9 cellular contexts compared by ENCODE assay signal in genomic region chr20:62219992-62220665, GRCh38. TPM values are rescaled to one million over a fixed set of nuclear protein-coding genes. Genes with fewer than 3 reads are reported as not detected.
DNase-seq lines count a peak whose midpoint lies in the region; ATAC-seq lines count a peak whose summit lies in the region.
"Had no signal": no experiment of that assay in that cellular context is flagged by ENCODE, and none has a peak within 500 bp of the region (broad histone marks: within the 10 kb centered on the region; RNA-seq: fewer than 3 reads in every experiment).

TSS of gene HRH3 (minus strand) at chr20:62220278. CDS start at chr20:62219970, 308 bp downstream.

- peaks cover 34% of the 10 kb centered on the region for H4K20me1 ChIP-seq in Karpas-422 (ENCODE audit: insufficient read depth, low read depth, low read length)

- H3K4me1 ChIP-seq in Karpas-422 (ENCODE audit: low read length), result peaks cover 24% of the 10 kb centered on the region
- no peaks in the 10 kb centered on the region for H3K4me1 ChIP-seq in naive thymus-derived CD4-positive, alpha-beta T cell (ENCODE audit: control insufficient read depth in 2 of 2, insufficient read depth in 2 of 2, low read length in 2 of 2)

- H3K4me2 ChIP-seq in Karpas-422 (ENCODE audit: low read depth, low read length, poor library complexity, severe bottlenecking), result no peak within 1 kb of the TSS

- no peak within 1 kb of the TSS for H3K27ac Mint-ChIP-seq in naive thymus-derived CD4-positive, alpha-beta T cell

- CTCF ChIA-PET in naive thymus-derived CD4-positive, alpha-beta T cell (lab: Charles Lee), result no interaction called here

- no peaks in the 10 kb centered on the region for H3K9me3 ChIP-seq in Karpas-422 (ENCODE audit: low read length)
- H3K9me3 ChIP-seq in naive thymus-derived CD4-positive, alpha-beta T cell (ENCODE audit: control insufficient read depth in 2 of 3, low read length in 3 of 3), result no peaks in the 10 kb centered on the region

- no peaks in the 10 kb centered on the region for H3K9me3 Mint-ChIP-seq in naive thymus-derived CD4-positive, alpha-beta T cell

- POLR2A ChIA-PET in naive thymus-derived CD4-positive, alpha-beta T cell (lab: Charles Lee), result no interaction called here

- no peaks in the 10 kb centered on the region for H3K9me2 ChIP-seq in Karpas-422 (replicated peaks; ENCODE audit: insufficient read depth, low read length)

- H3K4me3 Mint-ChIP-seq in naive thymus-derived CD4-positive, alpha-beta T cell, result peak within 1 kb of the TSS in 9 of 10 donors; percentile 20 to 83 (median 47)

- H3K27me3 Mint-ChIP-seq in naive thymus-derived CD4-positive, alpha-beta T cell, result peaks cover 17 to 52% (median 30%) of the 10 kb centered on the region in 5 donors

- DNase-seq in ELF-1 (ENCODE audit: low read depth, low spot score), result peak; percentile 36
- peak; percentile 81 for DNase-seq in Karpas-422
- DNase-seq in activated CD4-positive, alpha-beta T cell treated with anti-CD3 and anti-CD28 coated beads for 4 hours, result peak; percentile 22 to 23
- DNase-seq in effector CD8-positive, alpha-beta T cell (lab: John Stamatoyannopoulos, UW), result peak; percentile 27
- DNase-seq in naive thymus-derived CD4-positive, alpha-beta T cell, result peak in 8 of 9 donors; percentile 25 to 69 (median 47)
- no peak for DNase-seq in NAMALWA (ENCODE audit: low spot score)

- H2AFZ ChIP-seq in Karpas-422 (ENCODE audit: low read length), result no peak within 1 kb of the TSS

- no peaks in the 10 kb centered on the region for H3K36me3 Mint-ChIP-seq in naive thymus-derived CD4-positive, alpha-beta T cell

- H3K4me1 Mint-ChIP-seq in naive thymus-derived CD4-positive, alpha-beta T cell, result peaks cover 0 to 5% (median 3%) of the 10 kb centered on the region in 7 donors

- no peaks in the 10 kb centered on the region for H3K27me3 ChIP-seq in Karpas-422 (ENCODE audit: low read length)
- peaks cover 0 to 24% of the 10 kb centered on the region in 2 donors for H3K27me3 ChIP-seq in naive thymus-derived CD4-positive, alpha-beta T cell (ENCODE audit: control insufficient read depth in 2 of 2, insufficient read depth in 2 of 2, low read length in 2 of 2)

- H3K27ac ChIP-seq in Karpas-422 (ENCODE audit: low read length), result no peak within 1 kb of the TSS
- H3K27ac ChIP-seq in naive thymus-derived CD4-positive, alpha-beta T cell (ENCODE audit: low read depth, low read length), result no peak within 1 kb of the TSS

- no peaks in the 10 kb centered on the region for H3K36me3 ChIP-seq in Karpas-422 (ENCODE audit: insufficient read depth, low read length)
- no peaks in the 10 kb centered on the region for H3K36me3 ChIP-seq in naive thymus-derived CD4-positive, alpha-beta T cell (ENCODE audit: control insufficient read depth in 2 of 3, insufficient read depth in 3 of 3, low read length in 3 of 3)

- peak; percentile 87 for ATAC-seq in naive thymus-derived CD4-positive, alpha-beta T cell
- no peak for ATAC-seq in HG02678 (IDR thresholded peaks at IDR 0.05; ENCODE audit: unreplicated experiment)
- ATAC-seq in GM18520 (IDR thresholded peaks at IDR 0.05; ENCODE audit: unreplicated experiment), result no peak

- no peaks in the 10 kb centered on the region for H3K79me2 ChIP-seq in Karpas-422 (ENCODE audit: low read length)

- no peak within 1 kb of the TSS for H3K9ac ChIP-seq in Karpas-422 (ENCODE audit: low read length)

- no peak within 1 kb of the TSS for H3K4me3 ChIP-seq in Karpas-422 (ENCODE audit: low read length)
- no peak within 1 kb of the TSS for H3K4me3 ChIP-seq in naive thymus-derived CD4-positive, alpha-beta T cell (ENCODE audit: low read length)

- intact Hi-C loops in naive thymus-derived CD4-positive, alpha-beta T cell (cut with micrococcal nuclease), result loop anchor here (1.0 to 2.0 kb wide), 2 partner anchors 18 to 19 kb away; partner anchors contain the start of gene OSBPL2 (in 2 of the 2)

RNA-seq across cellular contexts. Expression of gene HRH3, which starts in this region (rescaled TPM):
- not detected in 2 replicates for total RNA-seq in Karpas-422 (2014; rRNA removed; shearing (Covaris generic); ENCODE audit: low replicate concordance)
- total RNA-seq in naive thymus-derived CD4-positive, alpha-beta T cell, result not detected
- polyA plus RNA-seq in naive thymus-derived CD4-positive, alpha-beta T cell, result not detected
- polyA plus RNA-seq: keratinocyte had no signal

Comparison
In these comparisons a context has a peak if more than half of its experiments do, and no peak if none do; other contexts are left out.
1. Peak in DNase-seq in Karpas-422; RNA of the gene not detected or under 1 TPM.
2. Peak in DNase-seq and ATAC-seq in naive thymus-derived CD4-positive, alpha-beta T cell; RNA of the gene not detected or under 1 TPM.